In genomic region chr3:183486472-183486871, GRCh38 we compare ENCODE assay signal across 32 cellular contexts. TPM values are rescaled to one million over a fixed set of nuclear protein-coding genes. Genes with fewer than 3 reads are reported as not detected.
DNase-seq lines count a peak whose midpoint lies in the region; ATAC-seq and TF ChIP-seq lines count a peak whose summit lies in the region.
"Had no signal": no experiment of that assay in that cellular context is flagged by ENCODE, and none has a peak within 500 bp of the region (broad histone marks: within the 10 kb centered on the region; RNA-seq: fewer than 3 reads in every experiment).

No MANE protein-coding gene starts in this region.

- H3K23ac ChIP-seq in H9 (ENCODE audit: insufficient read length, low read depth, low read length), result no peak overlapping the region

- H3K4me2 ChIP-seq in H9 (ENCODE audit: insufficient read depth, insufficient read length, low read length), result no peak overlapping the region
- H3K4me2 ChIP-seq: BLaER1, GM23338 had no signal

- H3K4me1 ChIP-seq in H9 (ENCODE audit: insufficient read depth, low read length), result peaks cover 3% of the 10 kb centered on the region; the same call in 1 of the 2 replicates
- H3K4me1 ChIP-seq: body of pancreas, pancreas, tibial nerve had no signal

- H3K36me3 Mint-ChIP-seq in H9 (ENCODE audit: insufficient read depth in 1 of 3, low read depth in 3 of 3) (no peaks in the 10 kb centered on the region), activated B cell treated with CpG ODN at 0.5 μM for 24 hours (ENCODE audit: low read depth) (peaks cover 23% of the 10 kb centered on the region)
- H3K36me3 Mint-ChIP-seq in naive thymus-derived CD8-positive, alpha-beta T cell, result peaks cover 0 to 22% (median 5%) of the 10 kb centered on the region in 3 donors
- peaks cover 36% of the 10 kb centered on the region for H3K36me3 Mint-ChIP-seq in stimulated activated effector memory CD8-positive, alpha-beta T cell treated with anti-CD3 and anti-CD28 coated beads, Interleukin-12 subunit alpha, Interleukin-12 subunit beta, amount 100 ng/mL, for 72 hours
- peaks cover 14% of the 10 kb centered on the region for H3K36me3 Mint-ChIP-seq in activated CD4-positive, alpha-beta memory T cell treated with anti-CD3 and anti-CD28 coated beads, Interleukin-2, amount 10 ng/mL, durations not matched to agents 7 days and 5 days (ENCODE audit: low read depth)

- no peak overlapping the region for H3K4ac ChIP-seq in H9 (ENCODE audit: low read depth, low read length)

- H3T11ph ChIP-seq in H9 (ENCODE audit: low read length), result no peak overlapping the region

- no peak overlapping the region for H4K5ac ChIP-seq in H9 (ENCODE audit: insufficient read length, low read depth, low read length)

- WGBS in H9 (ENCODE audit: extremely low coverage, insufficient read length, low lambda C conversion rate), result no CpG with 5 or more reads among the region's 6 CpGs

- H4K8ac ChIP-seq in H9 (replicated peaks; ENCODE audit: insufficient read length, low read depth, low read length), result no peak overlapping the region

- DNase-seq in H9 (peak; percentile 17), activated B cell treated with CpG ODN at 0.5 μM for 24 hours (no peak), NCI-H2029 treated with DMSO at 0.1 percent for 48 hours (lab: John Stamatoyannopoulos, UW) (no peak), middle frontal gyrus (ENCODE audit: extremely low spot score, low spot score) (no peak)
- no peak for DNase-seq in naive thymus-derived CD8-positive, alpha-beta T cell
- DNase-seq in stimulated activated effector memory CD8-positive, alpha-beta T cell treated with anti-CD3 and anti-CD28 coated beads, Interleukin-12 subunit alpha, Interleukin-12 subunit beta, amount 100 ng/mL, for 72 hours (ENCODE audit: low spot score in 2 of 2), result peak in 1 of 2 donors; percentile 39
- no peak for DNase-seq in activated CD4-positive, alpha-beta memory T cell treated with anti-CD3 and anti-CD28 coated beads, Interleukin-2, amount 10 ng/mL, durations not matched to agents 7 days and 5 days
- DNase-seq: activated CD4-positive, alpha-beta memory T cell treated with anti-CD3 and anti-CD28 coated beads for 36 hours; activated effector memory CD4-positive, alpha-beta T cell treated with anti-CD3 and anti-CD28 coated beads, Interleukin-2, amount 50 U/mL, for 16 hours; body of pancreas; dermis blood vessel endothelial cell; DMS79; GDM1; HFFc6; IMR-90; lower lobe of right lung; mucosa of descending colon; NCI-H1436 treated with DMSO at 0.1 percent for 48 hours; NCI-H226; NCI-H526 treated with DMSO at 0.1 percent for 48 hours; pancreas; right cardiac atrium; Right ventricle myocardium superior; spleen; stimulated activated CD4-positive, alpha-beta T cell treated with anti-CD3 and anti-CD28 coated beads, Interleukin-2, amount 100 ng/mL, for 24 hours had no signal

- no peak overlapping the region for H2BK20ac ChIP-seq in H9 (ENCODE audit: low read depth, low read length, poor library complexity, severe bottlenecking)

- H2BK5ac ChIP-seq in H9 (ENCODE audit: insufficient read length, low read length), result no peak overlapping the region

- no peaks in the 10 kb centered on the region for H4K20me1 ChIP-seq in H9 (ENCODE audit: control insufficient read depth, insufficient read depth, insufficient read length)
- H4K20me1 ChIP-seq: BLaER1 had no signal

- no peaks in the 10 kb centered on the region for H3K79me1 ChIP-seq in H9 (ENCODE audit: insufficient read depth, low read depth, low read length, poor library complexity, severe bottlenecking)

- H3K27ac ChIP-seq in H9 (ENCODE audit: insufficient read length, low read depth, low read length), result no peak overlapping the region
- H3K27ac ChIP-seq: BLaER1, body of pancreas, lower lobe of right lung, pancreas, spleen, tibial nerve had no signal

- H2AFZ ChIP-seq in H9 (ENCODE audit: low read length), result no peak overlapping the region
- H2AFZ ChIP-seq: GM23338 had no signal

- CTCF ChIA-PET in activated B cell treated with CpG ODN at 0.5 μM for 24 hours (lab: Charles Lee), result no interaction called here
- CTCF ChIA-PET in activated CD4-positive, alpha-beta memory T cell treated with anti-CD3 and anti-CD28 coated beads, Interleukin-2, amount 10 ng/mL, durations not matched to agents 7 days and 5 days (lab: Charles Lee), result interaction anchor here (0.5 to 1.3 kb wide), 3 partner anchors 74 to 281 kb away, joined by 3 read pairs; no protein-coding TSS in a partner anchor

- no peak for ATAC-seq in activated B cell treated with CpG ODN at 0.5 μM for 24 hours (ENCODE audit: low read depth)
- ATAC-seq in naive thymus-derived CD8-positive, alpha-beta T cell, result no peak
- ATAC-seq in stimulated activated effector memory CD8-positive, alpha-beta T cell treated with anti-CD3 and anti-CD28 coated beads, Interleukin-12 subunit alpha, Interleukin-12 subunit beta, amount 100 ng/mL, for 72 hours, result no peak
- ATAC-seq: body of pancreas, lower lobe of right lung, mucosa of descending colon, pancreas, right cardiac atrium, SK-N-SH treated with all-trans-retinoic acid at 6 μM for 48 hours had no signal

- no peak overlapping the region for H3K9ac ChIP-seq in H9 (ENCODE audit: extremely low read depth, insufficient read length, low read length)
- H3K9ac ChIP-seq: BLaER1 had no signal

- no peak overlapping the region for H2BK120ac ChIP-seq in H9 (ENCODE audit: low read depth, low read length, poor library complexity, severe bottlenecking)

- no peak overlapping the region for H3K14ac ChIP-seq in H9 (ENCODE audit: insufficient read depth, low read length)

- H3K56ac ChIP-seq in H9 (ENCODE audit: insufficient read length, low read depth, low read length), result no peak overlapping the region

- H3K27me3 ChIP-seq in H9 (ENCODE audit: insufficient read depth, low read length), result no peaks in the 10 kb centered on the region
- H3K27me3 ChIP-seq: BLaER1, body of pancreas, pancreas, spleen, tibial nerve had no signal

- H3K9me3 Mint-ChIP-seq in H9 (no peaks in the 10 kb centered on the region; a peak in 1 of 5 replicates), activated B cell treated with CpG ODN at 0.5 μM for 24 hours (no peaks in the 10 kb centered on the region)
- H3K9me3 Mint-ChIP-seq in naive thymus-derived CD8-positive, alpha-beta T cell, result no peaks in the 10 kb centered on the region
- H3K9me3 Mint-ChIP-seq in stimulated activated effector memory CD8-positive, alpha-beta T cell treated with anti-CD3 and anti-CD28 coated beads, Interleukin-12 subunit alpha, Interleukin-12 subunit beta, amount 100 ng/mL, for 72 hours, result no peaks in the 10 kb centered on the region
- H3K9me3 Mint-ChIP-seq in activated CD4-positive, alpha-beta memory T cell treated with anti-CD3 and anti-CD28 coated beads, Interleukin-2, amount 10 ng/mL, durations not matched to agents 7 days and 5 days, result no peaks in the 10 kb centered on the region
- H3K9me3 Mint-ChIP-seq: activated CD4-positive, alpha-beta memory T cell treated with anti-CD3 and anti-CD28 coated beads for 36 hours; central memory CD8-positive, alpha-beta T cell; HFFc6; nephron; T-helper 1 cell treated with Interleukin-12 subunit alpha and Interleukin-12 subunit beta and Interleukin-4 antibody, amounts not matched to agents 30 μg/mL and 1 μg/mL, for 36 hours had no signal

- no peaks in the 10 kb centered on the region for H3K9me3 ChIP-seq in H9 (ENCODE audit: control insufficient read depth, low read depth, low read length)
- H3K9me3 ChIP-seq: BLaER1, body of pancreas, lower lobe of right lung, mucosa of descending colon, pancreas, spleen, tibial nerve had no signal

- no peak overlapping the region for H3K4me3 Mint-ChIP-seq in H9
- H3K4me3 Mint-ChIP-seq in activated B cell treated with CpG ODN at 0.5 μM for 24 hours, result no peak overlapping the region
- no peak overlapping the region for H3K4me3 Mint-ChIP-seq in naive thymus-derived CD8-positive, alpha-beta T cell
- no peak overlapping the region for H3K4me3 Mint-ChIP-seq in stimulated activated effector memory CD8-positive, alpha-beta T cell treated with anti-CD3 and anti-CD28 coated beads, Interleukin-12 subunit alpha, Interleukin-12 subunit beta, amount 100 ng/mL, for 72 hours
- no peak overlapping the region for H3K4me3 Mint-ChIP-seq in activated CD4-positive, alpha-beta memory T cell treated with anti-CD3 and anti-CD28 coated beads, Interleukin-2, amount 10 ng/mL, durations not matched to agents 7 days and 5 days
- H3K4me3 Mint-ChIP-seq: activated CD4-positive, alpha-beta memory T cell treated with anti-CD3 and anti-CD28 coated beads for 36 hours; central memory CD8-positive, alpha-beta T cell; GM23338; HFFc6; nephron; T-helper 1 cell treated with Interleukin-12 subunit alpha and Interleukin-12 subunit beta and Interleukin-4 antibody, amounts not matched to agents 30 μg/mL and 1 μg/mL, for 36 hours had no signal

- no peak for TF ChIP-seq CTCF in H9 (conservative IDR thresholded peaks at IDR 0.05)
- no peak for TF ChIP-seq CTCF in activated B cell treated with CpG ODN at 0.5 μM for 24 hours (IDR thresholded peaks at IDR 0.05)

- no peak overlapping the region for H2AK5ac ChIP-seq in H9 (ENCODE audit: insufficient read length, low read length)

- H2BK15ac ChIP-seq in H9 (ENCODE audit: low read depth, low read length), result no peak overlapping the region

- H3K18ac ChIP-seq in H9 (ENCODE audit: insufficient read length, low read depth, low read length), result no peak overlapping the region

- H3K4me1 Mint-ChIP-seq in H9 (peaks cover 22 to 26% of the 10 kb centered on the region in 2 experiments), activated B cell treated with CpG ODN at 0.5 μM for 24 hours (peaks cover 21% of the 10 kb centered on the region)
- peaks cover 10 to 20% (median 14%) of the 10 kb centered on the region in 4 donors for H3K4me1 Mint-ChIP-seq in naive thymus-derived CD8-positive, alpha-beta T cell
- peaks cover 2% of the 10 kb centered on the region for H3K4me1 Mint-ChIP-seq in stimulated activated effector memory CD8-positive, alpha-beta T cell treated with anti-CD3 and anti-CD28 coated beads, Interleukin-12 subunit alpha, Interleukin-12 subunit beta, amount 100 ng/mL, for 72 hours
- H3K4me1 Mint-ChIP-seq in activated CD4-positive, alpha-beta memory T cell treated with anti-CD3 and anti-CD28 coated beads, Interleukin-2, amount 10 ng/mL, durations not matched to agents 7 days and 5 days, result peaks cover 1% of the 10 kb centered on the region
- H3K4me1 Mint-ChIP-seq: central memory CD8-positive, alpha-beta T cell had no signal

- POLR2A ChIA-PET in activated B cell treated with CpG ODN at 0.5 μM for 24 hours (lab: Charles Lee), result no interaction called here
- POLR2A ChIA-PET in naive thymus-derived CD8-positive, alpha-beta T cell (lab: Charles Lee), result no interaction called here
- POLR2A ChIA-PET in activated CD4-positive, alpha-beta memory T cell treated with anti-CD3 and anti-CD28 coated beads, Interleukin-2, amount 10 ng/mL, durations not matched to agents 7 days and 5 days (lab: Charles Lee), result interaction anchor here (0.6 kb wide), 1 partner anchor 150 kb away, joined by 3 read pairs; no protein-coding TSS in a partner anchor

- intact Hi-C loops in activated B cell treated with CpG ODN at 0.5 μM for 24 hours (cut with micrococcal nuclease), result no loop called here

- H3K27me3 Mint-ChIP-seq in H9 (ENCODE audit: low read depth), result no peaks in the 10 kb centered on the region
- H3K27me3 Mint-ChIP-seq in activated B cell treated with CpG ODN at 0.5 μM for 24 hours, result no peaks in the 10 kb centered on the region
- no peaks in the 10 kb centered on the region for H3K27me3 Mint-ChIP-seq in naive thymus-derived CD8-positive, alpha-beta T cell
- no peaks in the 10 kb centered on the region for H3K27me3 Mint-ChIP-seq in activated CD4-positive, alpha-beta memory T cell treated with anti-CD3 and anti-CD28 coated beads, Interleukin-2, amount 10 ng/mL, durations not matched to agents 7 days and 5 days
- H3K27me3 Mint-ChIP-seq: activated CD4-positive, alpha-beta memory T cell treated with anti-CD3 and anti-CD28 coated beads for 36 hours; central memory CD8-positive, alpha-beta T cell had no signal

- no peaks in the 10 kb centered on the region for H3K79me2 ChIP-seq in H9 (ENCODE audit: insufficient read depth, low read length)

- no peak overlapping the region for H2BK12ac ChIP-seq in H9 (ENCODE audit: insufficient read length, low read depth, low read length)

- no peaks in the 10 kb centered on the region for H3K23me2 ChIP-seq in H9 (ENCODE audit: insufficient read length, low read depth, low read length, poor library complexity, severe bottlenecking)

- H3K27ac Mint-ChIP-seq in H9 (no peak overlapping the region; a peak in 1 of 7 replicates), activated B cell treated with CpG ODN at 0.5 μM for 24 hours (peak overlapping the region; percentile 27)
- peak overlapping the region in 6 of 10 donors; percentile 24 to 77 (median 64) for H3K27ac Mint-ChIP-seq in naive thymus-derived CD8-positive, alpha-beta T cell
- peak overlapping the region; percentile 53 for H3K27ac Mint-ChIP-seq in stimulated activated effector memory CD8-positive, alpha-beta T cell treated with anti-CD3 and anti-CD28 coated beads, Interleukin-12 subunit alpha, Interleukin-12 subunit beta, amount 100 ng/mL, for 72 hours
- H3K27ac Mint-ChIP-seq in activated CD4-positive, alpha-beta memory T cell treated with anti-CD3 and anti-CD28 coated beads, Interleukin-2, amount 10 ng/mL, durations not matched to agents 7 days and 5 days, result no peak overlapping the region
- H3K27ac Mint-ChIP-seq: activated CD4-positive, alpha-beta memory T cell treated with anti-CD3 and anti-CD28 coated beads for 36 hours; GM23338; HFFc6; T-helper 1 cell treated with Interleukin-12 subunit alpha and Interleukin-12 subunit beta and Interleukin-4 antibody, amounts not matched to agents 30 μg/mL and 1 μg/mL, for 36 hours had no signal

- no peak overlapping the region for H4K91ac ChIP-seq in H9 (ENCODE audit: insufficient read length, low read depth, low read length)

RNA-seq across cellular contexts. Expression of gene MCF2L2, which starts 58.1 kb away (rescaled TPM):
- total RNA-seq in H9 (2021) (5.5 and 6.4 TPM in 2 replicates), activated B cell treated with CpG ODN at 0.5 μM for 24 hours (1.8 and 2.4 TPM in 2 replicates)
- total RNA-seq in naive thymus-derived CD8-positive, alpha-beta T cell, result 1 to 10 TPM; 1.3 to 2.5 TPM
- polyA plus RNA-seq in naive thymus-derived CD8-positive, alpha-beta T cell, result under 1 TPM; 0.06 to 0.17 (median 0.14) TPM
- total RNA-seq in activated CD4-positive, alpha-beta memory T cell treated with anti-CD3 and anti-CD28 coated beads, Interleukin-2, amount 10 ng/mL, durations not matched to agents 7 days and 5 days, result 1 to 10 TPM; 6.6 to 7.0 TPM
- polyA plus RNA-seq: IMR-90 had no signal

Comparison
In these comparisons a context has a peak if more than half of its experiments do, and no peak if none do; other contexts are left out.
1. H3K27ac Mint-ChIP-seq: peak in activated B cell treated with CpG ODN at 0.5 μM for 24 hours (single experiment), naive thymus-derived CD8-positive, alpha-beta T cell (6 of 10) and stimulated activated effector memory CD8-positive, alpha-beta T cell treated with anti-CD3 and anti-CD28 coated beads, Interleukin-12 subunit alpha, Interleukin-12 subunit beta, amount 100 ng/mL, for 72 hours (single experiment); none in H9 (0 of 3) and activated CD4-positive, alpha-beta memory T cell treated with anti-CD3 and anti-CD28 coated beads, Interleukin-2, amount 10 ng/mL, durations not matched to agents 7 days and 5 days (single experiment).